ENCODE assay signal across 22 cellular contexts in genomic region chr3:16908878-16909277, GRCh38. TPM values are rescaled to one million over a fixed set of nuclear protein-coding genes. Genes with fewer than 3 reads are reported as not detected.
DNase-seq lines count a peak whose midpoint lies in the region; ATAC-seq and TF ChIP-seq lines count a peak whose summit lies in the region.
"Had no signal": no experiment of that assay in that cellular context is flagged by ENCODE, and none has a peak within 500 bp of the region (broad histone marks: within the 10 kb centered on the region; RNA-seq: fewer than 3 reads in every experiment).

No MANE protein-coding gene starts in this region.

- no peaks in the 10 kb centered on the region for H3K27me3 Mint-ChIP-seq in stimulated activated naive CD8-positive, alpha-beta T cell treated with anti-CD3 and anti-CD28 coated beads, Interleukin-15, Interleukin-2, amounts not matched to agents 100 ng/mL and 50 ng/mL, for 24 hours
- H3K27me3 Mint-ChIP-seq in stimulated activated naive CD8-positive, alpha-beta T cell treated with anti-CD3 and anti-CD28 coated beads, Interleukin-15, amount 100 ng/mL, for 72 hours = no peaks in the 10 kb centered on the region
- H3K27me3 Mint-ChIP-seq in immature natural killer cell (ENCODE audit: low read depth in 3 of 3) = peaks cover 0 to 7% (median 0%) of the 10 kb centered on the region in 3 donors

- H3K4me1 ChIP-seq in OCI-LY7 (ENCODE audit: insufficient read depth, low read length, poor library complexity, severe bottlenecking) (peaks cover 100% of the 10 kb centered on the region), MM.1S (ENCODE audit: low read length) (peaks cover 44% of the 10 kb centered on the region)
- H3K4me1 ChIP-seq: Caco-2 had no signal

- intact Hi-C loops in OCI-LY7 (cut with micrococcal nuclease; ENCODE audit: unreplicated experiment) = no loop called here

- peaks cover 88% of the 10 kb centered on the region for H3K4me1 Mint-ChIP-seq in stimulated activated naive CD8-positive, alpha-beta T cell treated with anti-CD3 and anti-CD28 coated beads, Interleukin-15, Interleukin-2, amounts not matched to agents 100 ng/mL and 50 ng/mL, for 24 hours (ENCODE audit: low read depth)
- H3K4me1 Mint-ChIP-seq in stimulated activated naive CD8-positive, alpha-beta T cell treated with anti-CD3 and anti-CD28 coated beads, Interleukin-15, amount 100 ng/mL, for 72 hours = peaks cover 77% of the 10 kb centered on the region
- H3K4me1 Mint-ChIP-seq in immature natural killer cell = peaks cover 81 to 95% of the 10 kb centered on the region in 2 donors

- H3K9me3 ChIP-seq in OCI-LY7 (ENCODE audit: low read length) (no peaks in the 10 kb centered on the region), MM.1S (replicated peaks; ENCODE audit: insufficient read depth, low read length) (no peaks in the 10 kb centered on the region)
- H3K9me3 ChIP-seq: A549, Caco-2, Peyer's patch had no signal

- H3K9me2 ChIP-seq in OCI-LY7 (ENCODE audit: insufficient read depth, low read length) = no peaks in the 10 kb centered on the region
- H3K9me2 ChIP-seq in MM.1S (replicated peaks; ENCODE audit: insufficient read depth, low read length) = no peaks in the 10 kb centered on the region

- POLR2A ChIA-PET in OCI-LY7 (lab: Charles Lee) = interaction anchor here (0.7 to 3.7 kb wide), 8 partner anchors 10 to 86 kb away, joined by 3 to 22 read pairs (median 6); no protein-coding TSS in a partner anchor

- H3K27ac ChIP-seq in OCI-LY7 (ENCODE audit: low read depth, low read length, poor library complexity, severe bottlenecking) = peak overlapping the region; percentile 3
- no peak overlapping the region for H3K27ac ChIP-seq in MM.1S (ENCODE audit: low read length)
- H3K27ac ChIP-seq: A549, GM23248, Peyer's patch had no signal

- no peak for TF ChIP-seq CTCF in OCI-LY7 (conservative IDR thresholded peaks at IDR 0.05; ENCODE audit: low read length)
- TF ChIP-seq CTCF in MM.1S (IDR thresholded peaks at IDR 0.05; ENCODE audit: low read length) = no peak

- H3K36me3 ChIP-seq in OCI-LY7 (ENCODE audit: insufficient read depth, low read length) (peaks cover 8% of the 10 kb centered on the region; the same call in 1 of the 2 replicates), MM.1S (replicated peaks; ENCODE audit: insufficient read depth, low read length) (no peaks in the 10 kb centered on the region)
- H3K36me3 ChIP-seq: Peyer's patch had no signal

- H3K9me3 Mint-ChIP-seq in stimulated activated naive CD8-positive, alpha-beta T cell treated with anti-CD3 and anti-CD28 coated beads, Interleukin-15, Interleukin-2, amounts not matched to agents 100 ng/mL and 50 ng/mL, for 24 hours = no peaks in the 10 kb centered on the region
- no peaks in the 10 kb centered on the region for H3K9me3 Mint-ChIP-seq in stimulated activated naive CD8-positive, alpha-beta T cell treated with anti-CD3 and anti-CD28 coated beads, Interleukin-15, amount 100 ng/mL, for 72 hours
- no peaks in the 10 kb centered on the region for H3K9me3 Mint-ChIP-seq in immature natural killer cell

- no peaks in the 10 kb centered on the region for H4K20me1 ChIP-seq in OCI-LY7 (ENCODE audit: insufficient read depth, low read length)
- no peaks in the 10 kb centered on the region for H4K20me1 ChIP-seq in MM.1S (ENCODE audit: insufficient read depth, low read length)

- no peak for ATAC-seq in stimulated activated naive CD8-positive, alpha-beta T cell treated with anti-CD3 and anti-CD28 coated beads, Interleukin-15, amount 100 ng/mL, for 72 hours
- ATAC-seq in GM19023 (IDR thresholded peaks at IDR 0.05; ENCODE audit: unreplicated experiment) = no peak
- no peak for ATAC-seq in HG03469 (IDR thresholded peaks at IDR 0.05; ENCODE audit: unreplicated experiment)
- ATAC-seq: A549, Right ventricle myocardium inferior had no signal

- BruUV-seq in OCI-LY7 (replicated peaks; lab: Mats Ljungman, UMichigan) = no TSS peak

- no peak overlapping the region for H3K9ac ChIP-seq in MM.1S (ENCODE audit: low read length)
- H3K9ac ChIP-seq: GM23248 had no signal

- H2AFZ ChIP-seq in OCI-LY7 (ENCODE audit: low read length) (no peak overlapping the region), MM.1S (ENCODE audit: low read length) (no peak overlapping the region)
- H2AFZ ChIP-seq: GM23248 had no signal

- no peak overlapping the region for H3K4me3 ChIP-seq in OCI-LY7 (ENCODE audit: low read depth, low read length, poor library complexity, severe bottlenecking)
- no peak overlapping the region for H3K4me3 ChIP-seq in MM.1S (ENCODE audit: low read length)
- H3K4me3 ChIP-seq: A549, GM23248, Peyer's patch had no signal

- CTCF ChIA-PET in OCI-LY7 (lab: Charles Lee; ENCODE audit: unreplicated experiment) = interaction anchor here (0.6 kb wide), 1 partner anchor 15 kb away, joined by 3 read pairs; no protein-coding TSS in a partner anchor

- H3K27ac Mint-ChIP-seq in stimulated activated naive CD8-positive, alpha-beta T cell treated with anti-CD3 and anti-CD28 coated beads, Interleukin-15, Interleukin-2, amounts not matched to agents 100 ng/mL and 50 ng/mL, for 24 hours = peak overlapping the region; percentile 70
- no peak overlapping the region for H3K27ac Mint-ChIP-seq in stimulated activated naive CD8-positive, alpha-beta T cell treated with anti-CD3 and anti-CD28 coated beads, Interleukin-15, amount 100 ng/mL, for 72 hours
- peak overlapping the region in 4 of 6 donors; percentile 26 to 60 (median 40) for H3K27ac Mint-ChIP-seq in immature natural killer cell

- no peak overlapping the region for H3K4me3 Mint-ChIP-seq in stimulated activated naive CD8-positive, alpha-beta T cell treated with anti-CD3 and anti-CD28 coated beads, Interleukin-15, Interleukin-2, amounts not matched to agents 100 ng/mL and 50 ng/mL, for 24 hours
- no peak overlapping the region for H3K4me3 Mint-ChIP-seq in stimulated activated naive CD8-positive, alpha-beta T cell treated with anti-CD3 and anti-CD28 coated beads, Interleukin-15, amount 100 ng/mL, for 72 hours
- H3K4me3 Mint-ChIP-seq in immature natural killer cell = peak overlapping the region in 1 of 5 donors; percentile 18

- no peaks in the 10 kb centered on the region for H3K27me3 ChIP-seq in MM.1S (replicated peaks; ENCODE audit: insufficient read depth, low read length)
- H3K27me3 ChIP-seq: Peyer's patch had no signal

- DNase-seq in stimulated activated naive CD8-positive, alpha-beta T cell treated with anti-CD3 and anti-CD28 coated beads, Interleukin-15, amount 100 ng/mL, for 72 hours = no peak
- no peak for DNase-seq in OCI-LY7 (ENCODE audit: low spot score)
- DNase-seq in immature natural killer cell = no peak
- no peak for DNase-seq in MM.1S
- no peak for DNase-seq in cerebellar nuclear complex (lab: John Stamatoyannopoulos, UW)
- DNase-seq: C1 segment of cervical spinal cord, Caco-2, DMS53, GM23248, HCEC 1CT, IMR-90, NCI-H1417 treated with DMSO at 0.1 percent for 48 hours, NCI-H2029, NCI-H2171 treated with DMSO at 0.1 percent for 48 hours, NCI-H748 treated with DMSO at 0.1 percent for 48 hours, Peyer's patch had no signal

- H3K4me2 ChIP-seq in OCI-LY7 (ENCODE audit: low read length) (peak overlapping the region; percentile 45), MM.1S (ENCODE audit: low read depth, low read length) (no peak overlapping the region)
- H3K4me2 ChIP-seq: A549 had no signal

- H3K79me2 ChIP-seq in OCI-LY7 (ENCODE audit: insufficient read depth, low read depth, low read length) = peaks cover 90% of the 10 kb centered on the region
- H3K79me2 ChIP-seq in MM.1S (ENCODE audit: low read length) = peaks cover 80% of the 10 kb centered on the region

- H3F3A ChIP-seq in MM.1S (ENCODE audit: insufficient read depth, low read length) = peaks cover 28% of the 10 kb centered on the region

- peaks cover 11% of the 10 kb centered on the region for H3K36me3 Mint-ChIP-seq in stimulated activated naive CD8-positive, alpha-beta T cell treated with anti-CD3 and anti-CD28 coated beads, Interleukin-15, Interleukin-2, amounts not matched to agents 100 ng/mL and 50 ng/mL, for 24 hours (ENCODE audit: low read depth)
- H3K36me3 Mint-ChIP-seq in immature natural killer cell = peaks cover 0 to 4% (median 0%) of the 10 kb centered on the region in 3 donors

RNA-seq across cellular contexts. Expression of gene PLCL2, which starts 24.1 kb away (rescaled TPM):
- total RNA-seq in OCI-LY7 (2014; rRNA removed; shearing (Covaris generic)) = 41.6 and 42.8 TPM in 2 replicates
- total RNA-seq in OCI-LY7 (2022) = 34.1 and 41.1 TPM in 2 replicates
- 10 to 100 TPM; 56.8 to 85.5 (median 78.9) TPM for polyA plus RNA-seq in immature natural killer cell
- total RNA-seq: LHCN-M2 had no signal

Comparison
In these comparisons a context has a peak if more than half of its experiments do, and no peak if none do; other contexts are left out.
1. H3K27ac Mint-ChIP-seq: peak in stimulated activated naive CD8-positive, alpha-beta T cell treated with anti-CD3 and anti-CD28 coated beads, Interleukin-15, Interleukin-2, amounts not matched to agents 100 ng/mL and 50 ng/mL, for 24 hours (single experiment) and immature natural killer cell (4 of 6); none in stimulated activated naive CD8-positive, alpha-beta T cell treated with anti-CD3 and anti-CD28 coated beads, Interleukin-15, amount 100 ng/mL, for 72 hours (0 of 2).